Comparison of ENCODE assay signal across 28 cellular contexts in the genomic region with DNA sequence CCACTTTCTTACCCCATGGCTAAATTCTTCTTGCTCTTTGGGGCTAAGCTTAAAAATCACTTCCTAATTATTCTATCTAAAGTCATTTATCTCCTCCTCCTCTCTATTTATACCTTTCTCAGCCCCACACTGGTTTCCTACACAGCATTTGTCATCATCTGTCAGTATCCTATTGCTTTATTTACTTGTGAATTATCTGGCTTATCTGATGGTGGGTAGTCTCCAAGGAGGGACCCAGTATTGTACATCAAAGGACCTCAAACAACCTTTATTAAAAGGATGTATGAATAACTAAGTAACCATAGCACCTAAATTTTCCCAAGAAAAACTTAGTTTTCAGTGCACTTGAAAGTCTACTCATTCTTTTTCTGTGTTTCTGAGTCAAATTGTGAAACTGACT.
"Had no signal": no experiment of that assay in that cellular context is flagged by ENCODE, and none has a peak within 500 bp of the region (broad histone marks: within the 10 kb centered on the region; RNA-seq: fewer than 3 reads in every experiment).

No MANE protein-coding gene starts in this region.

- H2AFZ ChIP-seq: PC-9 had no signal

- H3K9me3 Mint-ChIP-seq: activated CD4-positive, alpha-beta memory T cell treated with anti-CD3 and anti-CD28 coated beads, Interleukin-2, amount 10 ng/mL, durations not matched to agents 7 days and 5 days; activated naive CD8-positive, alpha-beta T cell treated with anti-CD3 and anti-CD28 coated beads, Interleukin-2, amount 10 ng/mL, durations not matched to agents 7 days and 5 days; activated T-helper 2 cell treated with anti-CD3 and anti-CD28 coated beads, Interferon-gamma antibody, Interleukin-2, Interleukin-4, amounts not matched to agents 10 μg/mL and 5 μg/mL and 100 μg/mL, durations not matched to agents 14 hours and 24 hours and 36 hours had no signal

- H3K27ac Mint-ChIP-seq: activated CD4-positive, alpha-beta memory T cell treated with anti-CD3 and anti-CD28 coated beads, Interleukin-2, amount 10 ng/mL, durations not matched to agents 7 days and 5 days; activated CD8-positive, alpha-beta memory T cell treated with anti-CD3 and anti-CD28 coated beads, Interleukin-2, amount 10 ng/mL, durations not matched to agents 7 days and 5 days; activated naive CD4-positive, alpha-beta T cell treated with anti-CD3 and anti-CD28 coated beads, Interleukin-2, amount 50 U/mL, for 24 hours; activated naive CD8-positive, alpha-beta T cell treated with anti-CD3 and anti-CD28 coated beads, Interleukin-2, amount 10 ng/mL, durations not matched to agents 7 days and 5 days; activated T-helper 2 cell treated with anti-CD3 and anti-CD28 coated beads, Interferon-gamma antibody, Interleukin-2, Interleukin-4, amounts not matched to agents 10 μg/mL and 5 μg/mL and 100 μg/mL, durations not matched to agents 14 hours and 24 hours and 36 hours had no signal

- H3K4me3 ChIP-seq: ascending aorta, MG63, PC-9, SJCRH30, SK-N-MC had no signal

- H3K36me3 ChIP-seq: ascending aorta, MG63, SJCRH30, WERI-Rb-1 had no signal

- DNase-seq: activated CD4-positive, alpha-beta memory T cell treated with anti-CD3 and anti-CD28 coated beads, Interleukin-2, amount 10 ng/mL, durations not matched to agents 7 days and 5 days; activated CD4-positive, alpha-beta T cell treated with anti-CD3 and anti-CD28 coated beads for 1 hour; activated CD4-positive, alpha-beta T cell treated with anti-CD3 and anti-CD28 coated beads for 48 hours; activated CD4-positive, CD25-positive, alpha-beta regulatory T cell; activated CD8-positive, alpha-beta memory T cell treated with anti-CD3 and anti-CD28 coated beads for 24 hours; activated CD8-positive, alpha-beta memory T cell treated with anti-CD3 and anti-CD28 coated beads, Interleukin-2, amount 10 ng/mL, durations not matched to agents 7 days and 5 days; activated CD8-positive, alpha-beta memory T cell treated with anti-CD3 and anti-CD28 coated beads, Interleukin-2, amount 50 U/mL, for 48 hours; activated gamma-delta T cell; activated naive CD4-positive, alpha-beta T cell treated with Interleukin-2 at 50 U/mL for 16 hours; activated naive CD8-positive, alpha-beta T cell treated with anti-CD3 and anti-CD28 coated beads, Interleukin-2, amount 10 ng/mL, durations not matched to agents 7 days and 5 days; amygdala; MG63; NCI-H1048; NCI-H1436 treated with DMSO at 0.1 percent for 48 hours; NCI-H1694 treated with DMSO at 0.1 percent for 48 hours; NCI-H2029; NCI-H345; NCI-H524 treated with DMSO at 0.1 percent for 48 hours; SHP77; SJCRH30; T1000; WERI-Rb-1 had no signal

- H3K27me3 ChIP-seq: ascending aorta, MG63, SJCRH30 had no signal

- ATAC-seq: activated CD8-positive, alpha-beta memory T cell treated with anti-CD3 and anti-CD28 coated beads, Interleukin-2, amount 10 ng/mL, durations not matched to agents 7 days and 5 days had no signal

- H3K4me3 Mint-ChIP-seq: activated CD4-positive, alpha-beta memory T cell treated with anti-CD3 and anti-CD28 coated beads, Interleukin-2, amount 10 ng/mL, durations not matched to agents 7 days and 5 days; activated CD8-positive, alpha-beta memory T cell treated with anti-CD3 and anti-CD28 coated beads, Interleukin-2, amount 10 ng/mL, durations not matched to agents 7 days and 5 days; activated naive CD4-positive, alpha-beta T cell treated with anti-CD3 and anti-CD28 coated beads, Interleukin-2, amount 50 U/mL, for 24 hours; activated naive CD8-positive, alpha-beta T cell treated with anti-CD3 and anti-CD28 coated beads, Interleukin-2, amount 10 ng/mL, durations not matched to agents 7 days and 5 days had no signal

- H3K9me3 ChIP-seq: ascending aorta, MG63, SJCRH30 had no signal

- H3K27ac ChIP-seq: KMS-11, PC-9, SJCRH30, SK-N-MC, WERI-Rb-1 had no signal

- H3K36me3 Mint-ChIP-seq: activated CD8-positive, alpha-beta memory T cell treated with anti-CD3 and anti-CD28 coated beads, Interleukin-2, amount 10 ng/mL, durations not matched to agents 7 days and 5 days; activated naive CD4-positive, alpha-beta T cell treated with anti-CD3 and anti-CD28 coated beads, Interleukin-2, amount 50 U/mL, for 24 hours; activated naive CD8-positive, alpha-beta T cell treated with anti-CD3 and anti-CD28 coated beads, Interleukin-2, amount 10 ng/mL, durations not matched to agents 7 days and 5 days had no signal

- H3K4me2 ChIP-seq: KMS-11, PC-9 had no signal

- H3K9ac ChIP-seq: KMS-11 had no signal
